In genomic region chr1:209364716-209365115, GRCh38 we compare ENCODE assay signal across 1 cellular context.
TF ChIP-seq lines count a peak whose summit lies in the region.

No MANE protein-coding gene starts in this region.

TF ChIP-seq in H1, 55 proteins besides CTCF, POLR2A, EP300 and RAD21 (continued from another document):
- TF ChIP-seq KDM4A (IDR thresholded peaks at IDR 0.05; ENCODE audit: low read depth, low read length, severe bottlenecking) (no peak), SIX5 (IDR thresholded peaks at IDR 0.05; ENCODE audit: low read depth, low read length) (no peak), NRF1 (IDR thresholded peaks at IDR 0.05; ENCODE audit: low read depth, low read length) (no peak), HDAC2 (IDR thresholded peaks at IDR 0.05; ENCODE audit: borderline replicate concordance in 1 of 2, low read depth in 2 of 2, low read length in 2 of 2) (no peak)
